Comparison of ENCODE assay signal across 9 cellular contexts in the genomic region with DNA sequence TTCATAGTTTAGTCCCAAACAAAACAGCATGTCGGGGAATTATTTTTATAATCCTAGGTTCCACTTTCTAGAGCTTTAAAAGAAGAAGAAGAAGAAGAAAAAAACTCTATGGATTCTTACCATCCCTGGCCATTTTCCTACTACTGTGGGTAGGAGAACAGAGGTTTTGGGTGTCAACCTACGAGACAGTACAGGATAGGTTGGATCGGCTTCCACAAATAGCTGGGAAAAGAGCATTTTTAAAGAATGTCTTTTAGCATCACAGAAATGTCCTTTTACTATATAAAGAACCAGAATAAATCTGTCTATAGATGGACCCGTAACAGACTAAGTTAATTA.
A peak's percentile ranks its signal among the peaks of the same experiment; 100 is the strongest.
DNase-seq lines count a peak whose midpoint lies in the region; ATAC-seq and TF ChIP-seq lines count a peak whose summit lies in the region.
"Had no signal": no experiment of that assay in that cellular context is flagged by ENCODE, and none has a peak within 500 bp of the region (broad histone marks: within the 10 kb centered on the region; RNA-seq: fewer than 3 reads in every experiment).

No MANE protein-coding gene starts in this region.

- no peak for TF ChIP-seq CTCF in mesothelial cell of epicardium (IDR thresholded peaks at IDR 0.05; ENCODE audit: unreplicated experiment)
- no peak for TF ChIP-seq CTCF in tibial artery (IDR thresholded peaks at IDR 0.05)

- H3K27ac Mint-ChIP-seq in activated naive CD4-positive, alpha-beta T cell treated with anti-CD3 and anti-CD28 coated beads for 36 hours, result peak overlapping the region; percentile 88
- peak overlapping the region; percentile 84 for H3K27ac Mint-ChIP-seq in activated T-helper 2 cell treated with anti-CD3 and anti-CD28 coated beads, Interferon-gamma antibody, Interleukin-2, Interleukin-4, amounts not matched to agents 10 μg/mL and 5 μg/mL and 100 μg/mL, durations not matched to agents 14 hours and 24 hours and 36 hours
- H3K27ac Mint-ChIP-seq in mesothelial cell of epicardium, result peak overlapping the region; percentile 74

- H3K4me1 Mint-ChIP-seq in activated naive CD4-positive, alpha-beta T cell treated with anti-CD3 and anti-CD28 coated beads for 36 hours (ENCODE audit: low read depth), result peaks cover 47% of the 10 kb centered on the region
- H3K4me1 Mint-ChIP-seq in activated T-helper 2 cell treated with anti-CD3 and anti-CD28 coated beads, Interferon-gamma antibody, Interleukin-2, Interleukin-4, amounts not matched to agents 10 μg/mL and 5 μg/mL and 100 μg/mL, durations not matched to agents 14 hours and 24 hours and 36 hours (ENCODE audit: low read depth), result peaks cover 54% of the 10 kb centered on the region
- H3K4me1 Mint-ChIP-seq in mesothelial cell of epicardium, result peaks cover 20% of the 10 kb centered on the region

- CTCF ChIA-PET in activated naive CD4-positive, alpha-beta T cell treated with anti-CD3 and anti-CD28 coated beads for 36 hours (lab: Charles Lee), result interaction anchor here (0.9 to 3.4 kb wide), 13 partner anchors 8 to 341 kb away, joined by 3 to 21 read pairs (median 4); a partner anchor contains a TSS

- peaks cover 8% of the 10 kb centered on the region for H3K36me3 Mint-ChIP-seq in activated naive CD4-positive, alpha-beta T cell treated with anti-CD3 and anti-CD28 coated beads for 36 hours (ENCODE audit: low read depth)
- peaks cover 35% of the 10 kb centered on the region for H3K36me3 Mint-ChIP-seq in activated T-helper 2 cell treated with anti-CD3 and anti-CD28 coated beads, Interferon-gamma antibody, Interleukin-2, Interleukin-4, amounts not matched to agents 10 μg/mL and 5 μg/mL and 100 μg/mL, durations not matched to agents 14 hours and 24 hours and 36 hours (ENCODE audit: low read depth)
- H3K36me3 Mint-ChIP-seq in mesothelial cell of epicardium, result peaks cover 24% of the 10 kb centered on the region

- peak overlapping the region; percentile 75 for H3K4me3 Mint-ChIP-seq in activated naive CD4-positive, alpha-beta T cell treated with anti-CD3 and anti-CD28 coated beads for 36 hours
- H3K4me3 Mint-ChIP-seq in activated T-helper 2 cell treated with anti-CD3 and anti-CD28 coated beads, Interferon-gamma antibody, Interleukin-2, Interleukin-4, amounts not matched to agents 10 μg/mL and 5 μg/mL and 100 μg/mL, durations not matched to agents 14 hours and 24 hours and 36 hours (ENCODE audit: low read depth), result peak overlapping the region; percentile 75
- no peak overlapping the region for H3K4me3 Mint-ChIP-seq in mesothelial cell of epicardium

- H3K9me3 ChIP-seq in tibial artery, result peaks cover 0 to 5% (median 0%) of the 10 kb centered on the region in 3 donors

- H3K27ac ChIP-seq in tibial artery, result peak overlapping the region; percentile 65 to 66

- H3K4me3 ChIP-seq in tibial artery, result peak overlapping the region; percentile 15 to 34
- H3K4me3 ChIP-seq: body of pancreas had no signal

- no peaks in the 10 kb centered on the region for H3K27me3 ChIP-seq in tibial artery
- H3K27me3 ChIP-seq: body of pancreas had no signal

- peaks cover 0 to 36% (median 4%) of the 10 kb centered on the region in 4 donors for H3K4me1 ChIP-seq in tibial artery
- H3K4me1 ChIP-seq: body of pancreas had no signal

- intact Hi-C loops in activated naive CD4-positive, alpha-beta T cell treated with anti-CD3 and anti-CD28 coated beads for 36 hours (cut with micrococcal nuclease), result loop anchor here (1.0 to 10.0 kb wide), 6 partner anchors 21 to 549 kb away; no protein-coding TSS in a partner anchor
- intact Hi-C loops in activated T-helper 2 cell treated with anti-CD3 and anti-CD28 coated beads, Interferon-gamma antibody, Interleukin-2, Interleukin-4, amounts not matched to agents 10 μg/mL and 5 μg/mL and 100 μg/mL, durations not matched to agents 14 hours and 24 hours and 36 hours (cut with micrococcal nuclease), result loop anchor here (2.0 to 10.0 kb wide), 5 partner anchors 36 to 566 kb away; a partner anchor contains a TSS
- intact Hi-C loops in tibial artery (cut with DNase I; ENCODE audit: low total_unique reads), result no loop called here

- H3K36me3 ChIP-seq in tibial artery, result peaks cover 0 to 6% (median 0%) of the 10 kb centered on the region in 3 donors

- peaks cover 12% of the 10 kb centered on the region for H3K9me3 Mint-ChIP-seq in activated naive CD4-positive, alpha-beta T cell treated with anti-CD3 and anti-CD28 coated beads for 36 hours
- peaks cover 14% of the 10 kb centered on the region for H3K9me3 Mint-ChIP-seq in activated T-helper 2 cell treated with anti-CD3 and anti-CD28 coated beads, Interferon-gamma antibody, Interleukin-2, Interleukin-4, amounts not matched to agents 10 μg/mL and 5 μg/mL and 100 μg/mL, durations not matched to agents 14 hours and 24 hours and 36 hours
- peaks cover 4% of the 10 kb centered on the region for H3K9me3 Mint-ChIP-seq in mesothelial cell of epicardium

- H3K27me3 Mint-ChIP-seq in activated naive CD4-positive, alpha-beta T cell treated with anti-CD3 and anti-CD28 coated beads for 36 hours (ENCODE audit: low read depth), result no peaks in the 10 kb centered on the region
- H3K27me3 Mint-ChIP-seq in activated T-helper 2 cell treated with anti-CD3 and anti-CD28 coated beads, Interferon-gamma antibody, Interleukin-2, Interleukin-4, amounts not matched to agents 10 μg/mL and 5 μg/mL and 100 μg/mL, durations not matched to agents 14 hours and 24 hours and 36 hours (ENCODE audit: low read depth), result no peaks in the 10 kb centered on the region
- H3K27me3 Mint-ChIP-seq in mesothelial cell of epicardium (ENCODE audit: low read depth), result no peaks in the 10 kb centered on the region

- ATAC-seq in HG03342 (IDR thresholded peaks at IDR 0.05; ENCODE audit: unreplicated experiment), result no peak
- ATAC-seq: body of pancreas had no signal

- no peak for DNase-seq in activated naive CD4-positive, alpha-beta T cell treated with anti-CD3 and anti-CD28 coated beads for 36 hours
- DNase-seq in activated naive CD4-positive, alpha-beta T cell (lab: John Stamatoyannopoulos, UW), result no peak
- DNase-seq in activated T-helper 2 cell treated with anti-CD3 and anti-CD28 coated beads, Interferon-gamma antibody, Interleukin-2, Interleukin-4, amounts not matched to agents 10 μg/mL and 5 μg/mL and 100 μg/mL, durations not matched to agents 14 hours and 24 hours and 36 hours (ENCODE audit: low spot score), result no peak
- no peak for DNase-seq in mesothelial cell of epicardium (ENCODE audit: low spot score in 2 of 2, unreplicated experiment in 2 of 2)
- DNase-seq in tibial artery, result no peak
- DNase-seq in LoVo (ENCODE audit: low spot score), result no peak
- DNase-seq in SIG-M5 treated with dmso at 0.1 percent for 504 hours (lab: John Stamatoyannopoulos, UW; ENCODE audit: unreplicated experiment), result no peak
